ENCODE assay signal across 9 cellular contexts in the genomic region with DNA sequence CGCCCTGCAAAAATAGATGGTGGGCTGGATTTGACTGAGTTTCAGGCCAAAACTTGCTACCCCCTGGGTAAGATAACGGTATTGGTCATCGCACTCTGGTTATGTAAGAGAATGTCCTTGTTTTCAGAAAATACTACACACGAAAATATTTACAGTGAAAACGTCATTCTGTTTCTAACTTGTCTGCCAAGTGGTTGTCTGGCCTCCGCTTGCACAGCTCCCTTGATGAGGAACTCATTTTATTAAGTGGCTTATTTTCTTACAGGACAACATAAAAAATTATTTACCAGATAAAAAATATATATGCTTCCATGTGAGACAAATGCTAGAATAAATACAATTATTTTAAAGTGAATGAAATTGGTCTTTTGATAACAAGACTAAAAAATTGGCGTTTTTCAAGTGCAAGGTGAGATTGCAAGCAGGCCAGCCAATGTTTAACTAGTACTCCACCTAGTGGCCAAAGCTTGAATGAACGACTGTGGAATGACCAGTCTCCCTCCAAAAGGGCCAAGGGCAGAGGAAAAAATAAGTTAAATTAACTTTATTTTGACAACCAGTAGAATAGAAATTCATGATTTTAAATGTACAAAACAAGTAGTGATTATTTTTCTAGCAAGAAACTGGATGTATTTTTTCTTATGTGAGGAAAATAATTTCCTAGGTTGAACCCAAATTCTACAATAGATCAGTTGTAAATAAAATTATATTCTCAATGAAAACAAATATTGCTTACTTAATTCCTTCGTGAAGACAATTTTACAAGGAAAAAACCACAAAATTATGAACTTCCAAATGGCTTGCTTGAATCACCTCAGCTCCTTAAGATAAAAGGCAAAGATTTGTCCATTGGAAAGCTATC.
DNase-seq lines count a peak whose midpoint lies in the region; ATAC-seq and TF ChIP-seq lines count a peak whose summit lies in the region.
"Had no signal": no experiment of that assay in that cellular context is flagged by ENCODE, and none has a peak within 500 bp of the region (broad histone marks: within the 10 kb centered on the region; RNA-seq: fewer than 3 reads in every experiment).

No MANE protein-coding gene starts in this region.

- no peak overlapping the region for H3K27ac ChIP-seq in prostate gland

- H3K36me3 ChIP-seq in prostate gland, result no peaks in the 10 kb centered on the region

- TF ChIP-seq POLR2A in prostate gland (IDR thresholded peaks at IDR 0.05) (no peak), GM18505 (IDR thresholded peaks at IDR 0.05; ENCODE audit: borderline replicate concordance, extremely low read depth, insufficient read depth, insufficient read length) (no peak)

- no peaks in the 10 kb centered on the region for H3K9me3 Mint-ChIP-seq in activated T-cell treated with anti-CD3 and anti-CD28 coated beads, Interleukin-2, amount 50 U/mL, for 72 hours

- no peaks in the 10 kb centered on the region for H3K9me3 ChIP-seq in prostate gland

- peak; percentile 75 to 89 (median 80) for TF ChIP-seq CTCF in prostate gland (IDR thresholded peaks at IDR 0.05)

- no peaks in the 10 kb centered on the region for H3K4me1 ChIP-seq in prostate gland (replicated peaks)

- H3K27ac Mint-ChIP-seq in activated T-cell treated with anti-CD3 and anti-CD28 coated beads, Interleukin-2, amount 50 U/mL, for 72 hours, result no peak overlapping the region

- H3K27me3 ChIP-seq in prostate gland (replicated peaks; ENCODE audit: insufficient read depth), result no peaks in the 10 kb centered on the region

- intact Hi-C loops in prostate gland (cut with DNase I), result loop anchor here (2.0 to 10.0 kb wide), 3 partner anchors 233 to 813 kb away; no protein-coding TSS in a partner anchor

- H3K27me3 Mint-ChIP-seq in activated T-cell treated with anti-CD3 and anti-CD28 coated beads, Interleukin-2, amount 50 U/mL, for 72 hours (ENCODE audit: low read depth), result peaks cover 2% of the 10 kb centered on the region

- no peaks in the 10 kb centered on the region for H3K4me1 Mint-ChIP-seq in activated T-cell treated with anti-CD3 and anti-CD28 coated beads, Interleukin-2, amount 50 U/mL, for 72 hours (ENCODE audit: low read depth)

- ATAC-seq in HG02884 (IDR thresholded peaks at IDR 0.05; ENCODE audit: unreplicated experiment), result peak; percentile 65
- peak in 1 of 2 donors; percentile 53 for ATAC-seq in activated T-cell treated with anti-CD3 and anti-CD28 coated beads, Interleukin-2, amount 50 U/mL, for 72 hours (replicated peaks in 1 of 2)
- ATAC-seq in GM18505 (IDR thresholded peaks at IDR 0.05; ENCODE audit: unreplicated experiment), result no peak

- 42% methylated on average over 9 of the region's 9 CpGs for WGBS in prostate gland

- H3K4me3 Mint-ChIP-seq in activated T-cell treated with anti-CD3 and anti-CD28 coated beads, Interleukin-2, amount 50 U/mL, for 72 hours, result no peak overlapping the region

- H3K36me3 Mint-ChIP-seq in activated T-cell treated with anti-CD3 and anti-CD28 coated beads, Interleukin-2, amount 50 U/mL, for 72 hours (ENCODE audit: insufficient read depth in 2 of 2), result no peaks in the 10 kb centered on the region

- no peak overlapping the region for H3K4me3 ChIP-seq in prostate gland

- in situ Hi-C loops in ACHN (cut with HindIII; ENCODE audit: low pct_ligation_motif_present, low pct_unique_long_range_greater_than_20kb, low sequenced_read_pairs), result loop anchor here (25.0 kb wide), 1 partner anchor 235 kb away; no protein-coding TSS in a partner anchor

- DNase-seq in ACHN (peak; percentile 59), GM04504 (ENCODE audit: low read depth) (peak; percentile 23), NCI-H748 treated with DMSO at 0.1 percent for 48 hours (lab: John Stamatoyannopoulos, UW) (peak; percentile 33), globus pallidus (ENCODE audit: low spot score) (peak; percentile 29), prostate gland (ENCODE audit: low spot score) (peak; percentile 51)
- DNase-seq in activated T-cell treated with anti-CD3 and anti-CD28 coated beads, Interleukin-2, amount 50 U/mL, for 72 hours, result peak; percentile 26 to 35
- DNase-seq: right cardiac atrium had no signal
